2 cellular contexts compared by ENCODE assay signal in the genomic region with DNA sequence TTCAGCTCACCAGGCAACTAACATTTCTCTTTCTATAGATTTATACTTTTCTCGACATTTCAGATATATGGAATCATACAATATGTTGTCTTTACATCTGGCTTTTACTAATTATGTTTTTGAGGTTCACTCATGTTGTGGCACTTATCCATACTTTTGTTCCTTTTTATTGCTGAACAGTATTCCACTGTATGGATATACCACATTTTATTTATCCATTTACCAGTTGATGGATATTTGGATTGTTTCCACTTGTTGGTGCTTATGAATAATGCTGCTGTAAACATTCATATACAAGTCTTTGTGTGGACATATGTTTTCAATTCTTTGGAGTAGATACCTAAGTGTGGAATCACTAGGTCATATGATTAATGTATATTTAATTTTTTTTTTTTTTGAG.
TF ChIP-seq lines count a peak whose summit lies in the region.

No MANE protein-coding gene starts in this region.

TF ChIP-seq in SK-N-SH treated with all-trans-retinoic acid at 6 μM for 48 hours, 23 proteins besides CTCF, POLR2A, EP300 and RAD21 (continued from another document):
- TF ChIP-seq, protein P1, sequence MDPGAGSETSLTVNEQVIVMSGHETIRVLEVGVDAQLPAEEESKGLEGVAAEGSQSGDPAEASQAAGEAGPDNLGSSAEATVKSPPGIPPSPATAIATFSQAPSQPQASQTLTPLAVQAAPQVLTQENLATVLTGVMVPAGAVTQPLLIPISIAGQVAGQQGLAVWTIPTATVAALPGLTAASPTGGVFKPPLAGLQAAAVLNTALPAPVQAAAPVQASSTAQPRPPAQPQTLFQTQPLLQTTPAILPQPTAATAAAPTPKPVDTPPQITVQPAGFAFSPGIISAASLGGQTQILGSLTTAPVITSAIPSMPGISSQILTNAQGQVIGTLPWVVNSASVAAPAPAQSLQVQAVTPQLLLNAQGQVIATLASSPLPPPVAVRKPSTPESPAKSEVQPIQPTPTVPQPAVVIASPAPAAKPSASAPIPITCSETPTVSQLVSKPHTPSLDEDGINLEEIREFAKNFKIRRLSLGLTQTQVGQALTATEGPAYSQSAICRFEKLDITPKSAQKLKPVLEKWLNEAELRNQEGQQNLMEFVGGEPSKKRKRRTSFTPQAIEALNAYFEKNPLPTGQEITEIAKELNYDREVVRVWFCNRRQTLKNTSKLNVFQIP (CRISPR knock-in tag; IDR thresholded peaks at IDR 0.05; ENCODE audit: borderline replicate concordance, low read depth), result no peak
- TF ChIP-seq SNAI2 (CRISPR knock-in tag; IDR thresholded peaks at IDR 0.05) (no peak), ARNTL (CRISPR knock-in tag; IDR thresholded peaks at IDR 0.05; ENCODE audit: borderline replicate concordance, low read depth) (no peak)

TF ChIP-seq in A549, 52 proteins besides CTCF, POLR2A, EP300 and RAD21 (continued from another document):
- no peak for TF ChIP-seq ZFP36 (IDR thresholded peaks at IDR 0.05; ENCODE audit: borderline replicate concordance, partially characterized antibody)
- no peak for TF ChIP-seq BHLHE40 (IDR thresholded peaks at IDR 0.05; ENCODE audit: low read depth, low read length)
